ENCODE assay signal across 1 cellular context in genomic region chr16:9126609-9127008, GRCh38.
TF ChIP-seq lines count a peak whose summit lies in the region.

No MANE protein-coding gene starts in this region.

TF ChIP-seq in A549, 52 proteins besides CTCF, POLR2A, EP300 and RAD21:
- TF ChIP-seq ATOH8 (CRISPR knock-in tag; IDR thresholded peaks at IDR 0.05; ENCODE audit: low read depth): no peak
- no peak for TF ChIP-seq MAX (IDR thresholded peaks at IDR 0.05)
- TF ChIP-seq MAZ (IDR thresholded peaks at IDR 0.05; ENCODE audit: borderline replicate concordance, low read depth, low read length): no peak
- no peak for TF ChIP-seq RNF2 (IDR thresholded peaks at IDR 0.05; ENCODE audit: borderline replicate concordance, low read depth)
- TF ChIP-seq RARB (CRISPR knock-in tag; IDR thresholded peaks at IDR 0.05): no peak
- TF ChIP-seq FOSB (CRISPR knock-in tag; IDR thresholded peaks at IDR 0.05): no peak
- no peak for TF ChIP-seq TP53 (CRISPR knock-in tag; IDR thresholded peaks at IDR 0.05)
- no peak for TF ChIP-seq HOXA7 (CRISPR knock-in tag; IDR thresholded peaks at IDR 0.05)
- no peak for TF ChIP-seq KDM5A (IDR thresholded peaks at IDR 0.05)
- TF ChIP-seq TFCP2L1 (CRISPR knock-in tag; IDR thresholded peaks at IDR 0.05): no peak
- TF ChIP-seq CHD4 (IDR thresholded peaks at IDR 0.05; ENCODE audit: borderline replicate concordance): no peak
- TF ChIP-seq POLR2AphosphoS2 (conservative IDR thresholded peaks at IDR 0.05; ENCODE audit: low read length): no peak
- no peak for TF ChIP-seq HDAC2 (IDR thresholded peaks at IDR 0.05)
- no peak for TF ChIP-seq RFX5 (IDR thresholded peaks at IDR 0.05)
- no peak for TF ChIP-seq HOXB5 (CRISPR knock-in tag; IDR thresholded peaks at IDR 0.05)
- no peak for TF ChIP-seq GATA3 (IDR thresholded peaks at IDR 0.05; ENCODE audit: borderline replicate concordance)
